ENCODE assay signal across 1 cellular context in the genomic region with DNA sequence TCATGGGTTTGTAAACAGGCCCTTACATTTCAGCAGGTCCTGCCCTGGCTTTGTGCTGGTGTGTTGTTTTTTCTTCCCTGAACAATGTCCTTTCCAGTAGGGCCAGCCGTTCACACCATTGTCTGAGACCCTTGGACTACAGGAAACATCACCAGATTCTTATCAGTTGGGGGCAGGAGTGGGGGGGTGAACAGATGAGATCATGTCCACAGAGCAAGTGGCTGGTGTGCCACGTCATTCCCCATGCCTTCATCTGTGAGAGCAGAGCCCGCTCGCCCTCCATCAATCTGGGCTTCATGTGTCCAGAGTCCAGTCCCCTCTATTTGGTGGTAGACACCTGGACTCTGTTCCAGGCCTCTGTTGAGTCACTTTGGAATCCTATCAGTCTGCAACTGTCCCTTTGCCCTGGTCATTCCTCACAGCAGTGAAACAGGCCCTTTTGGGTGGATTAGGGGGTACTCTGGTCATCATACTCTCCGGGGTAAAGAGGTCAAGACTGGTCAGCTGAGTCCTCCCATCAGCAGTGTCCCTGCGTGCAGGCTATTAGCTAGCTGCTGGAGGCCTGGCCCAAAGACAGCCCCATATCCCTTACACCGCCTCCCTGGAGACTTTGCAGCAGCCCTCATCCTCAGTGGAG.
TF ChIP-seq lines count a peak whose summit lies in the region.

No MANE protein-coding gene starts in this region.

TF ChIP-seq in K562, 482 proteins besides CTCF, POLR2A, EP300 and RAD21 (continues in another document):
- TF ChIP-seq, protein P1, sequence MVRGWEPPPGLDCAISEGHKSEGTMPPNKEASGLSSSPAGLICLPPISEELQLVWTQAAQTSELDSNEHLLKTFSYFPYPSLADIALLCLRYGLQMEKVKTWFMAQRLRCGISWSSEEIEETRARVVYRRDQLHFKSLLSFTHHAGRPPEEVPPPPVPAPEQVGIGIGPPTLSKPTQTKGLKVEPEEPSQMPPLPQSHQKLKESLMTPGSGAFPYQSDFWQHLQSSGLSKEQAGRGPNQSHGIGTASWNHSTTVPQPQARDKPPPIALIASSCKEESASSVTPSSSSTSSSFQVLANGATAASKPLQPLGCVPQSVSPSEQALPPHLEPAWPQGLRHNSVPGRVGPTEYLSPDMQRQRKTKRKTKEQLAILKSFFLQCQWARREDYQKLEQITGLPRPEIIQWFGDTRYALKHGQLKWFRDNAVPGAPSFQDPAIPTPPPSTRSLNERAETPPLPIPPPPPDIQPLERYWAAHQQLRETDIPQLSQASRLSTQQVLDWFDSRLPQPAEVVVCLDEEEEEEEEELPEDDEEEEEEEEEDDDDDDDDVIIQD (CRISPR knock-in tag; IDR thresholded peaks at IDR 0.05) = no peak
- TF ChIP-seq BCL6 (CRISPR knock-in tag; IDR thresholded peaks at IDR 0.05) = no peak
- no peak for TF ChIP-seq ARID1B (IDR thresholded peaks at IDR 0.05)
- TF ChIP-seq, protein P2, sequence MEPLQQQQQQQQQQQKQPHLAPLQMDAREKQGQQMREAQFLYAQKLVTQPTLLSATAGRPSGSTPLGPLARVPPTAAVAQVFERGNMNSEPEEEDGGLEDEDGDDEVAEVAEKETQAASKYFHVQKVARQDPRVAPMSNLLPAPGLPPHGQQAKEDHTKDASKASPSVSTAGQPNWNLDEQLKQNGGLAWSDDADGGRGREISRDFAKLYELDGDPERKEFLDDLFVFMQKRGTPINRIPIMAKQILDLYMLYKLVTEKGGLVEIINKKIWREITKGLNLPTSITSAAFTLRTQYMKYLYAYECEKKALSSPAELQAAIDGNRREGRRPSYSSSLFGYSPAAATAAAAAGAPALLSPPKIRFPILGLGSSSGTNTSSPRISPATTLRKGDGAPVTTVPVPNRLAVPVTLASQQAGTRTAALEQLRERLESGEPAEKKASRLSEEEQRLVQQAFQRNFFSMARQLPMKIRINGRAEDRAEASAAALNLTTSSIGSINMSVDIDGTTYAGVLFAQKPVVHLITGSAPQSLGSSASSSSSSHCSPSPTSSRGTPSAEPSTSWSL (CRISPR knock-in tag; IDR thresholded peaks at IDR 0.05; ENCODE audit: borderline replicate concordance) = no peak
- TF ChIP-seq, protein P3, sequence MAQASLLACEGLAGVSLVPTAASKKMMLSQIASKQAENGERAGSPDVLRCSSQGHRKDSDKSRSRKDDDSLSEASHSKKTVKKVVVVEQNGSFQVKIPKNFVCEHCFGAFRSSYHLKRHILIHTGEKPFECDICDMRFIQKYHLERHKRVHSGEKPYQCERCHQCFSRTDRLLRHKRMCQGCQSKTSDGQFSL (CRISPR knock-in tag; IDR thresholded peaks at IDR 0.05) = no peak
- TF ChIP-seq, protein P3 (tag; IDR thresholded peaks at IDR 0.05) = no peak
- TF ChIP-seq, protein P4, sequence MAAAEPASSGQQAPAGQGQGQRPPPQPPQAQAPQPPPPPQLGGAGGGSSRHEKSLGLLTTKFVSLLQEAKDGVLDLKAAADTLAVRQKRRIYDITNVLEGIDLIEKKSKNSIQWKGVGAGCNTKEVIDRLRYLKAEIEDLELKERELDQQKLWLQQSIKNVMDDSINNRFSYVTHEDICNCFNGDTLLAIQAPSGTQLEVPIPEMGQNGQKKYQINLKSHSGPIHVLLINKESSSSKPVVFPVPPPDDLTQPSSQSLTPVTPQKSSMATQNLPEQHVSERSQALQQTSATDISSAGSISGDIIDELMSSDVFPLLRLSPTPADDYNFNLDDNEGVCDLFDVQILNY (CRISPR knock-in tag; IDR thresholded peaks at IDR 0.05) = no peak
- TF ChIP-seq ZNF764 (CRISPR knock-in tag; IDR thresholded peaks at IDR 0.05; ENCODE audit: low read depth) = no peak
- no peak for TF ChIP-seq SRSF9 (IDR thresholded peaks at IDR 0.05; ENCODE audit: borderline replicate concordance, low read depth, low read length)
- no peak for TF ChIP-seq ZBTB8A (IDR thresholded peaks at IDR 0.05; ENCODE audit: partially characterized antibody)
- no peak for TF ChIP-seq ZFX (CRISPR knock-in tag; IDR thresholded peaks at IDR 0.05)
- TF ChIP-seq, protein P5, sequence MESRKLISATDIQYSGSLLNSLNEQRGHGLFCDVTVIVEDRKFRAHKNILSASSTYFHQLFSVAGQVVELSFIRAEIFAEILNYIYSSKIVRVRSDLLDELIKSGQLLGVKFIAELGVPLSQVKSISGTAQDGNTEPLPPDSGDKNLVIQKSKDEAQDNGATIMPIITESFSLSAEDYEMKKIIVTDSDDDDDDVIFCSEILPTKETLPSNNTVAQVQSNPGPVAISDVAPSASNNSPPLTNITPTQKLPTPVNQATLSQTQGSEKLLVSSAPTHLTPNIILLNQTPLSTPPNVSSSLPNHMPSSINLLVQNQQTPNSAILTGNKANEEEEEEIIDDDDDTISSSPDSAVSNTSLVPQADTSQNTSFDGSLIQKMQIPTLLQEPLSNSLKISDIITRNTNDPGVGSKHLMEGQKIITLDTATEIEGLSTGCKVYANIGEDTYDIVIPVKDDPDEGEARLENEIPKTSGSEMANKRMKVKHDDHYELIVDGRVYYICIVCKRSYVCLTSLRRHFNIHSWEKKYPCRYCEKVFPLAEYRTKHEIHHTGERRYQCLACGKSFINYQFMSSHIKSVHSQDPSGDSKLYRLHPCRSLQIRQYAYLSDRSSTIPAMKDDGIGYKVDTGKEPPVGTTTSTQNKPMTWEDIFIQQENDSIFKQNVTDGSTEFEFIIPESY (CRISPR knock-in tag; IDR thresholded peaks at IDR 0.05) = no peak
- TF ChIP-seq CAMTA2 (CRISPR knock-in tag; conservative IDR thresholded peaks at IDR 0.05) = no peak
- TF ChIP-seq, protein P6, sequence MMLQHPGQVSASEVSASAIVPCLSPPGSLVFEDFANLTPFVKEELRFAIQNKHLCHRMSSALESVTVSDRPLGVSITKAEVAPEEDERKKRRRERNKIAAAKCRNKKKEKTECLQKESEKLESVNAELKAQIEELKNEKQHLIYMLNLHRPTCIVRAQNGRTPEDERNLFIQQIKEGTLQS (IDR thresholded peaks at IDR 0.05) = peak; percentile 64
- TF ChIP-seq, protein P6 (CRISPR knock-in tag; conservative IDR thresholded peaks at IDR 0.05) = no peak
- TF ChIP-seq, protein P7, sequence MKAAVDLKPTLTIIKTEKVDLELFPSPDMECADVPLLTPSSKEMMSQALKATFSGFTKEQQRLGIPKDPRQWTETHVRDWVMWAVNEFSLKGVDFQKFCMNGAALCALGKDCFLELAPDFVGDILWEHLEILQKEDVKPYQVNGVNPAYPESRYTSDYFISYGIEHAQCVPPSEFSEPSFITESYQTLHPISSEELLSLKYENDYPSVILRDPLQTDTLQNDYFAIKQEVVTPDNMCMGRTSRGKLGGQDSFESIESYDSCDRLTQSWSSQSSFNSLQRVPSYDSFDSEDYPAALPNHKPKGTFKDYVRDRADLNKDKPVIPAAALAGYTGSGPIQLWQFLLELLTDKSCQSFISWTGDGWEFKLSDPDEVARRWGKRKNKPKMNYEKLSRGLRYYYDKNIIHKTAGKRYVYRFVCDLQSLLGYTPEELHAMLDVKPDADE (conservative IDR thresholded peaks at IDR 0.05; ENCODE audit: control insufficient read depth, low read depth, low read length) = no peak
- TF ChIP-seq ETV5 (CRISPR knock-in tag; IDR thresholded peaks at IDR 0.05; ENCODE audit: low read depth) = no peak
- TF ChIP-seq JUND (IDR thresholded peaks at IDR 0.05; ENCODE audit: borderline replicate concordance, low read depth, low read length) = peak; percentile 61; the same call in 1 of the 2 replicates
- TF ChIP-seq JUND (tag; IDR thresholded peaks at IDR 0.05; ENCODE audit: borderline replicate concordance, low read depth, low read length) = peak; percentile 43; the same call in 1 of the 3 replicates
- TF ChIP-seq GABPB1 (CRISPR knock-in tag; IDR thresholded peaks at IDR 0.05) = no peak
- TF ChIP-seq, protein P8, sequence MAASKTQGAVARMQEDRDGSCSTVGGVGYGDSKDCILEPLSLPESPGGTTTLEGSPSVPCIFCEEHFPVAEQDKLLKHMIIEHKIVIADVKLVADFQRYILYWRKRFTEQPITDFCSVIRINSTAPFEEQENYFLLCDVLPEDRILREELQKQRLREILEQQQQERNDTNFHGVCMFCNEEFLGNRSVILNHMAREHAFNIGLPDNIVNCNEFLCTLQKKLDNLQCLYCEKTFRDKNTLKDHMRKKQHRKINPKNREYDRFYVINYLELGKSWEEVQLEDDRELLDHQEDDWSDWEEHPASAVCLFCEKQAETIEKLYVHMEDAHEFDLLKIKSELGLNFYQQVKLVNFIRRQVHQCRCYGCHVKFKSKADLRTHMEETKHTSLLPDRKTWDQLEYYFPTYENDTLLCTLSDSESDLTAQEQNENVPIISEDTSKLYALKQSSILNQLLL (CRISPR knock-in tag; IDR thresholded peaks at IDR 0.05; ENCODE audit: borderline replicate concordance) = no peak
- TF ChIP-seq HMG20B (CRISPR knock-in tag; IDR thresholded peaks at IDR 0.05) = no peak
- TF ChIP-seq, protein P9, sequence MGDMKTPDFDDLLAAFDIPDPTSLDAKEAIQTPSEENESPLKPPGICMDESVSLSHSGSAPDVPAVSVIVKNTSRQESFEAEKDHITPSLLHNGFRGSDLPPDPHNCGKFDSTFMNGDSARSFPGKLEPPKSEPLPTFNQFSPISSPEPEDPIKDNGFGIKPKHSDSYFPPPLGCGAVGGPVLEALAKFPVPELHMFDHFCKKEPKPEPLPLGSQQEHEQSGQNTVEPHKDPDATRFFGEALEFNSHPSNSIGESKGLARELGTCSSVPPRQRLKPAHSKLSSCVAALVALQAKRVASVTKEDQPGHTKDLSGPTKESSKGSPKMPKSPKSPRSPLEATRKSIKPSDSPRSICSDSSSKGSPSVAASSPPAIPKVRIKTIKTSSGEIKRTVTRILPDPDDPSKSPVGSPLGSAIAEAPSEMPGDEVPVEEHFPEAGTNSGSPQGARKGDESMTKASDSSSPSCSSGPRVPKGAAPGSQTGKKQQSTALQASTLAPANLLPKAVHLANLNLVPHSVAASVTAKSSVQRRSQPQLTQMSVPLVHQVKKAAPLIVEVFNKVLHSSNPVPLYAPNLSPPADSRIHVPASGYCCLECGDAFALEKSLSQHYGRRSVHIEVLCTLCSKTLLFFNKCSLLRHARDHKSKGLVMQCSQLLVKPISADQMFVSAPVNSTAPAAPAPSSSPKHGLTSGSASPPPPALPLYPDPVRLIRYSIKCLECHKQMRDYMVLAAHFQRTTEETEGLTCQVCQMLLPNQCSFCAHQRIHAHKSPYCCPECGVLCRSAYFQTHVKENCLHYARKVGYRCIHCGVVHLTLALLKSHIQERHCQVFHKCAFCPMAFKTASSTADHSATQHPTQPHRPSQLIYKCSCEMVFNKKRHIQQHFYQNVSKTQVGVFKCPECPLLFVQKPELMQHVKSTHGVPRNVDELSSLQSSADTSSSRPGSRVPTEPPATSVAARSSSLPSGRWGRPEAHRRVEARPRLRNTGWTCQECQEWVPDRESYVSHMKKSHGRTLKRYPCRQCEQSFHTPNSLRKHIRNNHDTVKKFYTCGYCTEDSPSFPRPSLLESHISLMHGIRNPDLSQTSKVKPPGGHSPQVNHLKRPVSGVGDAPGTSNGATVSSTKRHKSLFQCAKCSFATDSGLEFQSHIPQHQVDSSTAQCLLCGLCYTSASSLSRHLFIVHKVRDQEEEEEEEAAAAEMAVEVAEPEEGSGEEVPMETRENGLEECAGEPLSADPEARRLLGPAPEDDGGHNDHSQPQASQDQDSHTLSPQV (IDR thresholded peaks at IDR 0.05) = no peak
- no peak for TF ChIP-seq ZNF77 (CRISPR knock-in tag; IDR thresholded peaks at IDR 0.05)
- TF ChIP-seq TAF15 (IDR thresholded peaks at IDR 0.05; ENCODE audit: low read depth, low read length) = no peak
- TF ChIP-seq, protein P10, sequence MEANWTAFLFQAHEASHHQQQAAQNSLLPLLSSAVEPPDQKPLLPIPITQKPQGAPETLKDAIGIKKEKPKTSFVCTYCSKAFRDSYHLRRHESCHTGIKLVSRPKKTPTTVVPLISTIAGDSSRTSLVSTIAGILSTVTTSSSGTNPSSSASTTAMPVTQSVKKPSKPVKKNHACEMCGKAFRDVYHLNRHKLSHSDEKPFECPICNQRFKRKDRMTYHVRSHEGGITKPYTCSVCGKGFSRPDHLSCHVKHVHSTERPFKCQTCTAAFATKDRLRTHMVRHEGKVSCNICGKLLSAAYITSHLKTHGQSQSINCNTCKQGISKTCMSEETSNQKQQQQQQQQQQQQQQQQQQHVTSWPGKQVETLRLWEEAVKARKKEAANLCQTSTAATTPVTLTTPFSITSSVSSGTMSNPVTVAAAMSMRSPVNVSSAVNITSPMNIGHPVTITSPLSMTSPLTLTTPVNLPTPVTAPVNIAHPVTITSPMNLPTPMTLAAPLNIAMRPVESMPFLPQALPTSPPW (CRISPR knock-in tag; IDR thresholded peaks at IDR 0.05) = peak; percentile 60; the same call in 1 of the 2 replicates
- no peak for TF ChIP-seq BMI1 (IDR thresholded peaks at IDR 0.05; ENCODE audit: low read length)
- TF ChIP-seq RBM25 (IDR thresholded peaks at IDR 0.05; ENCODE audit: low read depth, low read length, severe bottlenecking) = no peak
- no peak for TF ChIP-seq CBX5 (IDR thresholded peaks at IDR 0.05; ENCODE audit: borderline replicate concordance, low read depth)
- TF ChIP-seq ZC3H8 (IDR thresholded peaks at IDR 0.05) = no peak
- TF ChIP-seq NFXL1 (CRISPR knock-in tag; IDR thresholded peaks at IDR 0.05) = no peak
- TF ChIP-seq PTRF (tag; IDR thresholded peaks at IDR 0.05) = no peak
- no peak for TF ChIP-seq CEBPB (tag; IDR thresholded peaks at IDR 0.05)
- TF ChIP-seq CREBBP (IDR thresholded peaks at IDR 0.05; ENCODE audit: low read depth, low read length) = no peak
- TF ChIP-seq, protein P11, sequence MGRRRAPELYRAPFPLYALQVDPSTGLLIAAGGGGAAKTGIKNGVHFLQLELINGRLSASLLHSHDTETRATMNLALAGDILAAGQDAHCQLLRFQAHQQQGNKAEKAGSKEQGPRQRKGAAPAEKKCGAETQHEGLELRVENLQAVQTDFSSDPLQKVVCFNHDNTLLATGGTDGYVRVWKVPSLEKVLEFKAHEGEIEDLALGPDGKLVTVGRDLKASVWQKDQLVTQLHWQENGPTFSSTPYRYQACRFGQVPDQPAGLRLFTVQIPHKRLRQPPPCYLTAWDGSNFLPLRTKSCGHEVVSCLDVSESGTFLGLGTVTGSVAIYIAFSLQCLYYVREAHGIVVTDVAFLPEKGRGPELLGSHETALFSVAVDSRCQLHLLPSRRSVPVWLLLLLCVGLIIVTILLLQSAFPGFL (CRISPR knock-in tag; IDR thresholded peaks at IDR 0.05) = no peak
- no peak for TF ChIP-seq RAD51 (IDR thresholded peaks at IDR 0.05; ENCODE audit: borderline replicate concordance, low read depth)
